ENCODE assay signal across 11 cellular contexts in the genomic region with DNA sequence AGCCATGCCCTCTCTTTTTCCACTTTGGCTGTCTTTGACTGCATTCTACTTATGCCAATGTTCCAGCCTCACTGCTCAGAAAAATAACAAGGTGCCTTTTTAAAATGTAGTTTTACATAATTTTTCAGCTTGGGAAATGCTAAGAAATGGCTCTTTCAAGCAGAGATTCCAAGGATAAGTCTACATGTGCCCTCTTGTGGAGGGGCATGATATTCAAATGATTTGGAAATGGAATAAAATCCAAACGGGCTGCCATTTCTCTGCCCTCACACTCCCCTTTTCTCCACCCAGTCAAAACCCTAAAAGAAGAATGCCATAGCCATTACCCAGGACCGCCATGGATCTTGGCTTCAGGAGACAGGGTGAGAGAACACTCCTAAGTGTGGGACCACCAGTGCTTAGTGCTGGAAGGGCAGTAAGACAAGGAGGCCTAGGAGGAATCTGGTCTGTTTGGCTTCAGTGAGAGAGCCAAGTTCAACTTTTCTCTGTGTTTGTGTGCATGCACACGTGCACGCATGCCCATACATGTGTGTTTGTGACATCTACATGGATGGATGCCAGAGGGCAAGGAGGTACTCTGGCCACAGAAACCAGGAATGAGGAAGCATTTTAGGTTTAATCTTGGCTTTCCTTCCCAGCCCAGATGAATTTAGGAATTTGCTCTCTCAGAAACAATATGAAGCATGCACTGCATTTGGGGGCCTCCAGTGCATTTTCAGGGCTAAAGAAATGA.
DNase-seq lines count a peak whose midpoint lies in the region; ATAC-seq and TF ChIP-seq lines count a peak whose summit lies in the region.
"Had no signal": no experiment of that assay in that cellular context is flagged by ENCODE, and none has a peak within 500 bp of the region (broad histone marks: within the 10 kb centered on the region; RNA-seq: fewer than 3 reads in every experiment).

No MANE protein-coding gene starts in this region.

- intact Hi-C loops in left colon (cut with DNase I, micrococcal nuclease): no loop called here
- intact Hi-C loops in activated T-helper 1 cell treated with anti-CD3 and anti-CD28 coated beads, Interleukin-12 subunit alpha, Interleukin-12 subunit beta, Interleukin-2, Interleukin-4 antibody, amounts not matched to agents 30 ng/mL and 10 ng/mL and 1 ng/mL, durations not matched to agents 14 hours and 24 hours and 36 hours (cut with micrococcal nuclease): no loop called here

- ATAC-seq in left colon (peak; percentile 13), HG02571 (IDR thresholded peaks at IDR 0.05; ENCODE audit: unreplicated experiment) (no peak)
- ATAC-seq: right cardiac atrium; stimulated activated naive B cell treated with anti-CD40 and anti-IgM and Interleukin-4, amounts not matched to agents 10 μg/mL and 1 μg/mL and 100 μg/mL, for 72 hours had no signal

- CTCF ChIA-PET in AG04450 (lab: Charles Lee): interaction anchor here (0.7 to 1.0 kb wide), 3 partner anchors 56 to 1820 kb away, joined by 3 read pairs; no protein-coding TSS in a partner anchor

- TF ChIP-seq CTCF in AG04450 (IDR thresholded peaks at IDR 0.05; ENCODE audit: low read depth, low read length) (peak; percentile 45), astrocyte of the cerebellum (IDR thresholded peaks at IDR 0.05; ENCODE audit: low read depth, low read length, missing control alignments) (peak; percentile 18)

- H3K27me3 ChIP-seq in AG04450 (ENCODE audit: control insufficient read depth, insufficient read depth, low read length): no peaks in the 10 kb centered on the region
- H3K27me3 ChIP-seq: ascending aorta had no signal

- no peak for DNase-seq in AG04450 (ENCODE audit: low read depth, low spot score)
- DNase-seq in HT1080 (ENCODE audit: low read depth): peak; percentile 45
- no peak for DNase-seq in astrocyte of the cerebellum (ENCODE audit: low read depth)
- DNase-seq in left colon: no peak
- DNase-seq in activated T-helper 1 cell treated with anti-CD3 and anti-CD28 coated beads, Interleukin-12 subunit alpha, Interleukin-12 subunit beta, Interleukin-2, Interleukin-4 antibody, amounts not matched to agents 30 ng/mL and 10 ng/mL and 1 ng/mL, durations not matched to agents 14 hours and 24 hours and 36 hours (ENCODE audit: low spot score): no peak
- DNase-seq in stimulated activated CD4-positive, alpha-beta T cell treated with anti-CD3 and anti-CD28 coated beads, Interleukin-1b, Interleukin-23, amount 100 ng/mL, for 48 hours: no peak
- no peak for DNase-seq in MV-4-11 (lab: John Stamatoyannopoulos, UW)
- DNase-seq: right cardiac atrium; stimulated activated naive B cell treated with anti-CD40 and anti-IgM and Interleukin-4, amounts not matched to agents 10 μg/mL and 1 μg/mL and 100 μg/mL, for 72 hours had no signal

- no peak overlapping the region for H3K4me3 ChIP-seq in AG04450 (ENCODE audit: low read depth, low read length)
- H3K4me3 ChIP-seq in astrocyte of the cerebellum (ENCODE audit: low read depth, low read length): no peak overlapping the region
- H3K4me3 ChIP-seq: ascending aorta had no signal

- H3K27me3 Mint-ChIP-seq in activated T-helper 1 cell treated with anti-CD3 and anti-CD28 coated beads, Interleukin-12 subunit alpha, Interleukin-12 subunit beta, Interleukin-2, Interleukin-4 antibody, amounts not matched to agents 30 ng/mL and 10 ng/mL and 1 ng/mL, durations not matched to agents 14 hours and 24 hours and 36 hours (ENCODE audit: insufficient read depth): peaks cover 6% of the 10 kb centered on the region

- H3K27ac Mint-ChIP-seq in activated T-helper 1 cell treated with anti-CD3 and anti-CD28 coated beads, Interleukin-12 subunit alpha, Interleukin-12 subunit beta, Interleukin-2, Interleukin-4 antibody, amounts not matched to agents 30 ng/mL and 10 ng/mL and 1 ng/mL, durations not matched to agents 14 hours and 24 hours and 36 hours: no peak overlapping the region
- H3K27ac Mint-ChIP-seq: stimulated activated naive B cell treated with anti-CD40 and anti-IgM and Interleukin-4, amounts not matched to agents 10 μg/mL and 1 μg/mL and 100 μg/mL, for 72 hours had no signal

- POLR2A ChIA-PET in AG04450 (lab: Yijun Ruan, JAX): no interaction called here

- in situ Hi-C loops in astrocyte of the cerebellum (cut with HindIII; ENCODE audit: low sequenced_read_pairs): loop anchor here (5.0 kb wide), 1 partner anchor 39 kb away; no protein-coding TSS in a partner anchor

- no peaks in the 10 kb centered on the region for H3K9me3 ChIP-seq in AG04450 (ENCODE audit: control insufficient read depth, insufficient read depth, low read length)
- H3K9me3 ChIP-seq: ascending aorta had no signal

- no peaks in the 10 kb centered on the region for H3K36me3 Mint-ChIP-seq in activated T-helper 1 cell treated with anti-CD3 and anti-CD28 coated beads, Interleukin-12 subunit alpha, Interleukin-12 subunit beta, Interleukin-2, Interleukin-4 antibody, amounts not matched to agents 30 ng/mL and 10 ng/mL and 1 ng/mL, durations not matched to agents 14 hours and 24 hours and 36 hours (ENCODE audit: low read depth)
- H3K36me3 Mint-ChIP-seq: stimulated activated naive B cell treated with anti-CD40 and anti-IgM and Interleukin-4, amounts not matched to agents 10 μg/mL and 1 μg/mL and 100 μg/mL, for 72 hours had no signal

- no peak overlapping the region for H3K27ac ChIP-seq in AG04450 (ENCODE audit: low read depth, low read length)
- H3K27ac ChIP-seq: ascending aorta had no signal

- H3K9me3 Mint-ChIP-seq in activated T-helper 1 cell treated with anti-CD3 and anti-CD28 coated beads, Interleukin-12 subunit alpha, Interleukin-12 subunit beta, Interleukin-2, Interleukin-4 antibody, amounts not matched to agents 30 ng/mL and 10 ng/mL and 1 ng/mL, durations not matched to agents 14 hours and 24 hours and 36 hours: no peaks in the 10 kb centered on the region
- H3K9me3 Mint-ChIP-seq: stimulated activated naive B cell treated with anti-CD40 and anti-IgM and Interleukin-4, amounts not matched to agents 10 μg/mL and 1 μg/mL and 100 μg/mL, for 72 hours had no signal

- H3K4me1 Mint-ChIP-seq in activated T-helper 1 cell treated with anti-CD3 and anti-CD28 coated beads, Interleukin-12 subunit alpha, Interleukin-12 subunit beta, Interleukin-2, Interleukin-4 antibody, amounts not matched to agents 30 ng/mL and 10 ng/mL and 1 ng/mL, durations not matched to agents 14 hours and 24 hours and 36 hours (ENCODE audit: low read depth): no peaks in the 10 kb centered on the region
- H3K4me1 Mint-ChIP-seq: stimulated activated naive B cell treated with anti-CD40 and anti-IgM and Interleukin-4, amounts not matched to agents 10 μg/mL and 1 μg/mL and 100 μg/mL, for 72 hours had no signal

- H3K4me3 Mint-ChIP-seq in activated T-helper 1 cell treated with anti-CD3 and anti-CD28 coated beads, Interleukin-12 subunit alpha, Interleukin-12 subunit beta, Interleukin-2, Interleukin-4 antibody, amounts not matched to agents 30 ng/mL and 10 ng/mL and 1 ng/mL, durations not matched to agents 14 hours and 24 hours and 36 hours: no peak overlapping the region
- H3K4me3 Mint-ChIP-seq: stimulated activated naive B cell treated with anti-CD40 and anti-IgM and Interleukin-4, amounts not matched to agents 10 μg/mL and 1 μg/mL and 100 μg/mL, for 72 hours had no signal
